Comparison of ENCODE assay signal across 1 cellular context in genomic region chr4:1870578-1871443, GRCh38.
A peak's percentile ranks its signal among the peaks of the same experiment; 100 is the strongest.
TF ChIP-seq lines count a peak whose summit lies in the region.

NSD2 (plus strand) TSS chr4:1871393; CDS start chr4:1900655, 29,262 bp downstream.

TF ChIP-seq in WTC11, 78 proteins besides CTCF, POLR2A, EP300 and RAD21 (continued from another document and continues in another):
- TF ChIP-seq ARID4B (CRISPR knock-in tag; IDR thresholded peaks at IDR 0.05; ENCODE audit: borderline replicate concordance): peak; percentile 66; the same call in 1 of the 2 replicates
- TF ChIP-seq TCF7 (CRISPR knock-in tag; IDR thresholded peaks at IDR 0.05; ENCODE audit: low read depth): peak; percentile 87; the same call in 1 of the 2 replicates
- no peak for TF ChIP-seq ZNF396 (CRISPR knock-in tag; IDR thresholded peaks at IDR 0.05; ENCODE audit: borderline replicate concordance)
- peak; percentile 90; the same call in 1 of the 2 replicates for TF ChIP-seq E2F5 (CRISPR knock-in tag; IDR thresholded peaks at IDR 0.05)
- peak; percentile 73 for TF ChIP-seq CREM (CRISPR knock-in tag; IDR thresholded peaks at IDR 0.05)
- no peak for TF ChIP-seq MXD4 (CRISPR knock-in tag; IDR thresholded peaks at IDR 0.05; ENCODE audit: borderline replicate concordance)
- 0 out of 2 replicates have a peak, but pooled peaks have one; percentile 52 for TF ChIP-seq NR2C2 (CRISPR knock-in tag; IDR thresholded peaks at IDR 0.05)
- TF ChIP-seq IRF1 (CRISPR knock-in tag; IDR thresholded peaks at IDR 0.05): peak; percentile 83; the same call in 1 of the 2 replicates
- peak; percentile 88; the same call in 1 of the 2 replicates for TF ChIP-seq ATF1 (CRISPR knock-in tag; IDR thresholded peaks at IDR 0.05)
- TF ChIP-seq ETV6 (CRISPR knock-in tag; IDR thresholded peaks at IDR 0.05): peak; percentile 77; the same call in 1 of the 2 replicates
- TF ChIP-seq USF1 (CRISPR knock-in tag; IDR thresholded peaks at IDR 0.05): peak; percentile 63
- TF ChIP-seq SP1 (CRISPR knock-in tag; conservative IDR thresholded peaks at IDR 0.05): no peak; the same call in none of the 2 replicates
- peak; percentile 86 for TF ChIP-seq ESRRA (CRISPR knock-in tag; IDR thresholded peaks at IDR 0.05; ENCODE audit: borderline replicate concordance)
- TF ChIP-seq JUN (CRISPR knock-in tag; IDR thresholded peaks at IDR 0.05): peak; percentile 94
- TF ChIP-seq, protein P1, sequence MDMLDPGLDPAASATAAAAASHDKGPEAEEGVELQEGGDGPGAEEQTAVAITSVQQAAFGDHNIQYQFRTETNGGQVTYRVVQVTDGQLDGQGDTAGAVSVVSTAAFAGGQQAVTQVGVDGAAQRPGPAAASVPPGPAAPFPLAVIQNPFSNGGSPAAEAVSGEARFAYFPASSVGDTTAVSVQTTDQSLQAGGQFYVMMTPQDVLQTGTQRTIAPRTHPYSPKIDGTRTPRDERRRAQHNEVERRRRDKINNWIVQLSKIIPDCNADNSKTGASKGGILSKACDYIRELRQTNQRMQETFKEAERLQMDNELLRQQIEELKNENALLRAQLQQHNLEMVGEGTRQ (CRISPR knock-in tag; IDR thresholded peaks at IDR 0.05): no peak
- peak; percentile 94 for TF ChIP-seq MYBL2 (CRISPR knock-in tag; IDR thresholded peaks at IDR 0.05)
- TF ChIP-seq, protein P2, sequence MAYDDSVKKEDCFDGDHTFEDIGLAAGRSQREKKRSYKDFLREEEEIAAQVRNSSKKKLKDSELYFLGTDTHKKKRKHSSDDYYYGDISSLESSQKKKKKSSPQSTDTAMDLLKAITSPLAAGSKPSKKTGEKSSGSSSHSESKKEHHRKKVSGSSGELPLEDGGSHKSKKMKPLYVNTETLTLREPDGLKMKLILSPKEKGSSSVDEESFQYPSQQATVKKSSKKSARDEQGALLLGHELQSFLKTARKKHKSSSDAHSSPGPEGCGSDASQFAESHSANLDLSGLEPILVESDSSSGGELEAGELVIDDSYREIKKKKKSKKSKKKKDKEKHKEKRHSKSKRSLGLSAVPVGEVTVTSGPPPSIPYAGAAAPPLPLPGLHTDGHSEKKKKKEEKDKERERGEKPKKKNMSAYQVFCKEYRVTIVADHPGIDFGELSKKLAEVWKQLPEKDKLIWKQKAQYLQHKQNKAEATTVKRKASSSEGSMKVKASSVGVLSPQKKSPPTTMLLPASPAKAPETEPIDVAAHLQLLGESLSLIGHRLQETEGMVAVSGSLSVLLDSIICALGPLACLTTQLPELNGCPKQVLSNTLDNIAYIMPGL (CRISPR knock-in tag; IDR thresholded peaks at IDR 0.05): peak; percentile 87
- TF ChIP-seq PRRX2 (CRISPR knock-in tag; IDR thresholded peaks at IDR 0.05): no peak; the same call in 1 of the 2 replicates
- no peak for TF ChIP-seq ZNF425 (CRISPR knock-in tag; conservative IDR thresholded peaks at IDR 0.05)
- TF ChIP-seq TEAD1 (CRISPR knock-in tag; IDR thresholded peaks at IDR 0.05): peak; percentile 68; the same call in 1 of the 2 replicates
- 0 out of 2 replicates have a peak, but pooled peaks have one; percentile 43 for TF ChIP-seq GABPB1 (CRISPR knock-in tag; IDR thresholded peaks at IDR 0.05)
- TF ChIP-seq ZNF121 (CRISPR knock-in tag; IDR thresholded peaks at IDR 0.05): peak; percentile 70; the same call in 1 of the 2 replicates
- TF ChIP-seq NFYB (CRISPR knock-in tag; conservative IDR thresholded peaks at IDR 0.05; ENCODE audit: low read depth): peak; percentile 52
- TF ChIP-seq, protein P3, sequence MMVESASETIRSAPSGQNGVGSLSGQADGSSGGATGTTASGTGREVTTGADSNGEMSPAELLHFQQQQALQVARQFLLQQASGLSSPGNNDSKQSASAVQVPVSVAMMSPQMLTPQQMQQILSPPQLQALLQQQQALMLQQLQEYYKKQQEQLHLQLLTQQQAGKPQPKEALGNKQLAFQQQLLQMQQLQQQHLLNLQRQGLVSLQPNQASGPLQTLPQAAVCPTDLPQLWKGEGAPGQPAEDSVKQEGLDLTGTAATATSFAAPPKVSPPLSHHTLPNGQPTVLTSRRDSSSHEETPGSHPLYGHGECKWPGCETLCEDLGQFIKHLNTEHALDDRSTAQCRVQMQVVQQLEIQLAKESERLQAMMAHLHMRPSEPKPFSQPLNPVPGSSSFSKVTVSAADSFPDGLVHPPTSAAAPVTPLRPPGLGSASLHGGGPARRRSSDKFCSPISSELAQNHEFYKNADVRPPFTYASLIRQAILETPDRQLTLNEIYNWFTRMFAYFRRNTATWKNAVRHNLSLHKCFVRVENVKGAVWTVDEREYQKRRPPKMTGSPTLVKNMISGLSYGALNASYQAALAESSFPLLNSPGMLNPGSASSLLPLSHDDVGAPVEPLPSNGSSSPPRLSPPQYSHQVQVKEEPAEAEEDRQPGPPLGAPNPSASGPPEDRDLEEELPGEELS (CRISPR knock-in tag; IDR thresholded peaks at IDR 0.05): peak; percentile 70; the same call in 1 of the 2 replicates
- 0 out of 2 replicates have a peak, but pooled peaks have one; percentile 42 for TF ChIP-seq SMAD4 (CRISPR knock-in tag; IDR thresholded peaks at IDR 0.05)
- no peak for TF ChIP-seq IRF2 (CRISPR knock-in tag; IDR thresholded peaks at IDR 0.05; ENCODE audit: borderline replicate concordance, low read depth)
- TF ChIP-seq, protein P4, sequence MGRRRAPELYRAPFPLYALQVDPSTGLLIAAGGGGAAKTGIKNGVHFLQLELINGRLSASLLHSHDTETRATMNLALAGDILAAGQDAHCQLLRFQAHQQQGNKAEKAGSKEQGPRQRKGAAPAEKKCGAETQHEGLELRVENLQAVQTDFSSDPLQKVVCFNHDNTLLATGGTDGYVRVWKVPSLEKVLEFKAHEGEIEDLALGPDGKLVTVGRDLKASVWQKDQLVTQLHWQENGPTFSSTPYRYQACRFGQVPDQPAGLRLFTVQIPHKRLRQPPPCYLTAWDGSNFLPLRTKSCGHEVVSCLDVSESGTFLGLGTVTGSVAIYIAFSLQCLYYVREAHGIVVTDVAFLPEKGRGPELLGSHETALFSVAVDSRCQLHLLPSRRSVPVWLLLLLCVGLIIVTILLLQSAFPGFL (CRISPR knock-in tag; IDR thresholded peaks at IDR 0.05; ENCODE audit: borderline replicate concordance): 0 out of 2 replicates have a peak, but pooled peaks have one; percentile 76
- peak; percentile 78; the same call in 1 of the 2 replicates for TF ChIP-seq ZNF263 (CRISPR knock-in tag; IDR thresholded peaks at IDR 0.05; ENCODE audit: low read depth)
- TF ChIP-seq KAT7 (CRISPR knock-in tag; IDR thresholded peaks at IDR 0.05; ENCODE audit: borderline replicate concordance): peak; percentile 93; the same call in 1 of the 2 replicates
- no peak for TF ChIP-seq FOXJ3 (CRISPR knock-in tag; IDR thresholded peaks at IDR 0.05; ENCODE audit: borderline replicate concordance)
- no peak for TF ChIP-seq HMGA2 (CRISPR knock-in tag; IDR thresholded peaks at IDR 0.05)
- TF ChIP-seq, protein P5, sequence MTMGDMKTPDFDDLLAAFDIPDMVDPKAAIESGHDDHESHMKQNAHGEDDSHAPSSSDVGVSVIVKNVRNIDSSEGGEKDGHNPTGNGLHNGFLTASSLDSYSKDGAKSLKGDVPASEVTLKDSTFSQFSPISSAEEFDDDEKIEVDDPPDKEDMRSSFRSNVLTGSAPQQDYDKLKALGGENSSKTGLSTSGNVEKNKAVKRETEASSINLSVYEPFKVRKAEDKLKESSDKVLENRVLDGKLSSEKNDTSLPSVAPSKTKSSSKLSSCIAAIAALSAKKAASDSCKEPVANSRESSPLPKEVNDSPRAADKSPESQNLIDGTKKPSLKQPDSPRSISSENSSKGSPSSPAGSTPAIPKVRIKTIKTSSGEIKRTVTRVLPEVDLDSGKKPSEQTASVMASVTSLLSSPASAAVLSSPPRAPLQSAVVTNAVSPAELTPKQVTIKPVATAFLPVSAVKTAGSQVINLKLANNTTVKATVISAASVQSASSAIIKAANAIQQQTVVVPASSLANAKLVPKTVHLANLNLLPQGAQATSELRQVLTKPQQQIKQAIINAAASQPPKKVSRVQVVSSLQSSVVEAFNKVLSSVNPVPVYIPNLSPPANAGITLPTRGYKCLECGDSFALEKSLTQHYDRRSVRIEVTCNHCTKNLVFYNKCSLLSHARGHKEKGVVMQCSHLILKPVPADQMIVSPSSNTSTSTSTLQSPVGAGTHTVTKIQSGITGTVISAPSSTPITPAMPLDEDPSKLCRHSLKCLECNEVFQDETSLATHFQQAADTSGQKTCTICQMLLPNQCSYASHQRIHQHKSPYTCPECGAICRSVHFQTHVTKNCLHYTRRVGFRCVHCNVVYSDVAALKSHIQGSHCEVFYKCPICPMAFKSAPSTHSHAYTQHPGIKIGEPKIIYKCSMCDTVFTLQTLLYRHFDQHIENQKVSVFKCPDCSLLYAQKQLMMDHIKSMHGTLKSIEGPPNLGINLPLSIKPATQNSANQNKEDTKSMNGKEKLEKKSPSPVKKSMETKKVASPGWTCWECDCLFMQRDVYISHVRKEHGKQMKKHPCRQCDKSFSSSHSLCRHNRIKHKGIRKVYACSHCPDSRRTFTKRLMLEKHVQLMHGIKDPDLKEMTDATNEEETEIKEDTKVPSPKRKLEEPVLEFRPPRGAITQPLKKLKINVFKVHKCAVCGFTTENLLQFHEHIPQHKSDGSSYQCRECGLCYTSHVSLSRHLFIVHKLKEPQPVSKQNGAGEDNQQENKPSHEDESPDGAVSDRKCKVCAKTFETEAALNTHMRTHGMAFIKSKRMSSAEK (CRISPR knock-in tag; IDR thresholded peaks at IDR 0.05; ENCODE audit: borderline replicate concordance): 0 out of 2 replicates have a peak, but pooled peaks have one; percentile 63
- TF ChIP-seq, protein P6, sequence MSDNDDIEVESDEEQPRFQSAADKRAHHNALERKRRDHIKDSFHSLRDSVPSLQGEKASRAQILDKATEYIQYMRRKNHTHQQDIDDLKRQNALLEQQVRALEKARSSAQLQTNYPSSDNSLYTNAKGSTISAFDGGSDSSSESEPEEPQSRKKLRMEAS (CRISPR knock-in tag; IDR thresholded peaks at IDR 0.05): peak; percentile 93
